Comparison of ENCODE assay signal across 1 cellular context in the genomic region with DNA sequence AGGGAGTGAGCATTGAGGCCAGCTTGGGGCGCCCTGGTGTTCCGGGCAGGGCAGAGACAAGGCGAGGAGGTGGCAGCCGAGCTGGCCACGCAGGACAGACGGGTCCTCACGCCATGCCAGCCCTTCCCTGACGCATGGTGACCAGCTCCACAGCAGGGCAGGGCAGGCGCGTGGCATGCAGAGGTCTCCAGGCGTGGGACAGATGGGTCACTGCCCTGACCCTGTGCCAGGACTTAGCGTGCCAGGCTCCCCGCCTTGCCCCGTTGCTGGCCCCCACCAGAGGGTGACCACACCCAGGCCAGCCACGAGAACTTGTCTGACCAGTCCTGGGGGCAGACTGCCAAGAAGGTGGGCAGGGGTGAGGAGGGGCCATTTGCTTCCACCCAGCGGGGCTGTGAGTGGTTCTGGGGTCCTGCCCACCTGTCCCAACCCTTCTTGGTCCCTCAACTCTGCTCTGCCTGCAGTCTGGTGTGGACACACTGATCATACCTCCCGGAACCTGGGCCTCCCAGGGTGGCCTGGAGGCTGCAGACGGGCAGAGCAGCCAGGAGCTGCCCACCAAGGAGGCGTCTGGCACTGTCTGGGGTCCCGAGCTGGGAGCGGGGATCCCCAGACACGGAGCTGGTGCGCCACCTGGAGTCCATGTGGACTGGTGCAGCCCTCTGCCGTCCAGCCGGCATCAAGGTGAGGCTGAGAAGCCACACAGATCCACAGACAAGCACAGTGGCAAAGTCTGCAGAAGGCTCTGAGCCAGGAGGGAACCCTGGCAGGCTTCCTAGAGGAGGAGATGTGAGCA.
TF ChIP-seq lines count a peak whose summit lies in the region.

A gene (plus strand): TSS at position 446 of the 796 bp plus-strand sequence. CDS start 834 bp downstream, outside the sequence.

TF ChIP-seq in GM12878, 131 proteins besides CTCF, POLR2A, EP300 and RAD21 (continued from another document and continues in another):
- TF ChIP-seq, protein P1, sequence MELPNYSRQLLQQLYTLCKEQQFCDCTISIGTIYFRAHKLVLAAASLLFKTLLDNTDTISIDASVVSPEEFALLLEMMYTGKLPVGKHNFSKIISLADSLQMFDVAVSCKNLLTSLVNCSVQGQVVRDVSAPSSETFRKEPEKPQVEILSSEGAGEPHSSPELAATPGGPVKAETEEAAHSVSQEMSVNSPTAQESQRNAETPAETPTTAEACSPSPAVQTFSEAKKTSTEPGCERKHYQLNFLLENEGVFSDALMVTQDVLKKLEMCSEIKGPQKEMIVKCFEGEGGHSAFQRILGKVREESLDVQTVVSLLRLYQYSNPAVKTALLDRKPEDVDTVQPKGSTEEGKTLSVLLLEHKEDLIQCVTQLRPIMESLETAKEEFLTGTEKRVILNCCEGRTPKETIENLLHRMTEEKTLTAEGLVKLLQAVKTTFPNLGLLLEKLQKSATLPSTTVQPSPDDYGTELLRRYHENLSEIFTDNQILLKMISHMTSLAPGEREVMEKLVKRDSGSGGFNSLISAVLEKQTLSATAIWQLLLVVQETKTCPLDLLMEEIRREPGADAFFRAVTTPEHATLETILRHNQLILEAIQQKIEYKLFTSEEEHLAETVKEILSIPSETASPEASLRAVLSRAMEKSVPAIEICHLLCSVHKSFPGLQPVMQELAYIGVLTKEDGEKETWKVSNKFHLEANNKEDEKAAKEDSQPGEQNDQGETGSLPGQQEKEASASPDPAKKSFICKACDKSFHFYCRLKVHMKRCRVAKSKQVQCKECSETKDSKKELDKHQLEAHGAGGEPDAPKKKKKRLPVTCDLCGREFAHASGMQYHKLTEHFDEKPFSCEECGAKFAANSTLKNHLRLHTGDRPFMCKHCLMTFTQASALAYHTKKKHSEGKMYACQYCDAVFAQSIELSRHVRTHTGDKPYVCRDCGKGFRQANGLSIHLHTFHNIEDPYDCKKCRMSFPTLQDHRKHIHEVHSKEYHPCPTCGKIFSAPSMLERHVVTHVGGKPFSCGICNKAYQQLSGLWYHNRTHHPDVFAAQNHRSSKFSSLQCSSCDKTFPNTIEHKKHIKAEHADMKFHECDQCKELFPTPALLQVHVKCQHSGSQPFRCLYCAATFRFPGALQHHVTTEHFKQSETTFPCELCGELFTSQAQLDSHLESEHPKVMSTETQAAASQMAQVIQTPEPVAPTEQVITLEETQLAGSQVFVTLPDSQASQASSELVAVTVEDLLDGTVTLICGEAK (IDR thresholded peaks at IDR 0.05; ENCODE audit: borderline replicate concordance) = no peak
- TF ChIP-seq, protein P2, sequence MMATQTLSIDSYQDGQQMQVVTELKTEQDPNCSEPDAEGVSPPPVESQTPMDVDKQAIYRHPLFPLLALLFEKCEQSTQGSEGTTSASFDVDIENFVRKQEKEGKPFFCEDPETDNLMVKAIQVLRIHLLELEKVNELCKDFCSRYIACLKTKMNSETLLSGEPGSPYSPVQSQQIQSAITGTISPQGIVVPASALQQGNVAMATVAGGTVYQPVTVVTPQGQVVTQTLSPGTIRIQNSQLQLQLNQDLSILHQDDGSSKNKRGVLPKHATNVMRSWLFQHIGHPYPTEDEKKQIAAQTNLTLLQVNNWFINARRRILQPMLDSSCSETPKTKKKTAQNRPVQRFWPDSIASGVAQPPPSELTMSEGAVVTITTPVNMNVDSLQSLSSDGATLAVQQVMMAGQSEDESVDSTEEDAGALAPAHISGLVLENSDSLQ (IDR thresholded peaks at IDR 0.05) = no peak; the same call in 1 of the 2 replicates
- TF ChIP-seq TBL1XR1 (IDR thresholded peaks at IDR 0.05; ENCODE audit: low read depth, low read length) (no peak), ZBED1 (IDR thresholded peaks at IDR 0.05; ENCODE audit: borderline replicate concordance) (no peak), TARDBP (IDR thresholded peaks at IDR 0.05; ENCODE audit: borderline replicate concordance) (0 out of 2 replicates have a peak, but pooled peaks have one; percentile 41), MTA3 (IDR thresholded peaks at IDR 0.05; ENCODE audit: borderline replicate concordance, low read length) (no peak), MYC (IDR thresholded peaks at IDR 0.05; ENCODE audit: insufficient read depth, insufficient read length, insufficient replicate concordance, low read length, severe bottlenecking) (no peak), RUNX3 (IDR thresholded peaks at IDR 0.05; ENCODE audit: low read length) (no peak), MYB (IDR thresholded peaks at IDR 0.05; ENCODE audit: borderline replicate concordance, low read depth, low read length) (no peak), YY1 (IDR thresholded peaks at IDR 0.05; ENCODE audit: low read depth, low read length) (peak; percentile 68; the same call in 1 of the 2 replicates), CREB1 (IDR thresholded peaks at IDR 0.05; ENCODE audit: low read depth) (no peak), JUNB (IDR thresholded peaks at IDR 0.05) (no peak), TAF1 (IDR thresholded peaks at IDR 0.05; ENCODE audit: borderline replicate concordance, low read depth, low read length) (no peak), NBN (IDR thresholded peaks at IDR 0.05) (0 out of 2 replicates have a peak, but pooled peaks have one; percentile 32), MTA2 (IDR thresholded peaks at IDR 0.05; ENCODE audit: low read depth) (0 out of 2 replicates have a peak, but pooled peaks have one; percentile 14)
- TF ChIP-seq, protein P3, sequence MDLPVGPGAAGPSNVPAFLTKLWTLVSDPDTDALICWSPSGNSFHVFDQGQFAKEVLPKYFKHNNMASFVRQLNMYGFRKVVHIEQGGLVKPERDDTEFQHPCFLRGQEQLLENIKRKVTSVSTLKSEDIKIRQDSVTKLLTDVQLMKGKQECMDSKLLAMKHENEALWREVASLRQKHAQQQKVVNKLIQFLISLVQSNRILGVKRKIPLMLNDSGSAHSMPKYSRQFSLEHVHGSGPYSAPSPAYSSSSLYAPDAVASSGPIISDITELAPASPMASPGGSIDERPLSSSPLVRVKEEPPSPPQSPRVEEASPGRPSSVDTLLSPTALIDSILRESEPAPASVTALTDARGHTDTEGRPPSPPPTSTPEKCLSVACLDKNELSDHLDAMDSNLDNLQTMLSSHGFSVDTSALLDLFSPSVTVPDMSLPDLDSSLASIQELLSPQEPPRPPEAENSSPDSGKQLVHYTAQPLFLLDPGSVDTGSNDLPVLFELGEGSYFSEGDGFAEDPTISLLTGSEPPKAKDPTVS (IDR thresholded peaks at IDR 0.05; ENCODE audit: low read depth, low read length) = no peak
- TF ChIP-seq, protein P4, sequence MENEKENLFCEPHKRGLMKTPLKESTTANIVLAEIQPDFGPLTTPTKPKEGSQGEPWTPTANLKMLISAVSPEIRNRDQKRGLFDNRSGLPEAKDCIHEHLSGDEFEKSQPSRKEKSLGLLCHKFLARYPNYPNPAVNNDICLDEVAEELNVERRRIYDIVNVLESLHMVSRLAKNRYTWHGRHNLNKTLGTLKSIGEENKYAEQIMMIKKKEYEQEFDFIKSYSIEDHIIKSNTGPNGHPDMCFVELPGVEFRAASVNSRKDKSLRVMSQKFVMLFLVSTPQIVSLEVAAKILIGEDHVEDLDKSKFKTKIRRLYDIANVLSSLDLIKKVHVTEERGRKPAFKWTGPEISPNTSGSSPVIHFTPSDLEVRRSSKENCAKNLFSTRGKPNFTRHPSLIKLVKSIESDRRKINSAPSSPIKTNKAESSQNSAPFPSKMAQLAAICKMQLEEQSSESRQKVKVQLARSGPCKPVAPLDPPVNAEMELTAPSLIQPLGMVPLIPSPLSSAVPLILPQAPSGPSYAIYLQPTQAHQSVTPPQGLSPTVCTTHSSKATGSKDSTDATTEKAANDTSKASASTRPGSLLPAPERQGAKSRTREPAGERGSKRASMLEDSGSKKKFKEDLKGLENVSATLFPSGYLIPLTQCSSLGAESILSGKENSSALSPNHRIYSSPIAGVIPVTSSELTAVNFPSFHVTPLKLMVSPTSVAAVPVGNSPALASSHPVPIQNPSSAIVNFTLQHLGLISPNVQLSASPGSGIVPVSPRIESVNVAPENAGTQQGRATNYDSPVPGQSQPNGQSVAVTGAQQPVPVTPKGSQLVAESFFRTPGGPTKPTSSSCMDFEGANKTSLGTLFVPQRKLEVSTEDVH (IDR thresholded peaks at IDR 0.05; ENCODE audit: low read depth, partially characterized antibody) = no peak
- TF ChIP-seq, protein P5, sequence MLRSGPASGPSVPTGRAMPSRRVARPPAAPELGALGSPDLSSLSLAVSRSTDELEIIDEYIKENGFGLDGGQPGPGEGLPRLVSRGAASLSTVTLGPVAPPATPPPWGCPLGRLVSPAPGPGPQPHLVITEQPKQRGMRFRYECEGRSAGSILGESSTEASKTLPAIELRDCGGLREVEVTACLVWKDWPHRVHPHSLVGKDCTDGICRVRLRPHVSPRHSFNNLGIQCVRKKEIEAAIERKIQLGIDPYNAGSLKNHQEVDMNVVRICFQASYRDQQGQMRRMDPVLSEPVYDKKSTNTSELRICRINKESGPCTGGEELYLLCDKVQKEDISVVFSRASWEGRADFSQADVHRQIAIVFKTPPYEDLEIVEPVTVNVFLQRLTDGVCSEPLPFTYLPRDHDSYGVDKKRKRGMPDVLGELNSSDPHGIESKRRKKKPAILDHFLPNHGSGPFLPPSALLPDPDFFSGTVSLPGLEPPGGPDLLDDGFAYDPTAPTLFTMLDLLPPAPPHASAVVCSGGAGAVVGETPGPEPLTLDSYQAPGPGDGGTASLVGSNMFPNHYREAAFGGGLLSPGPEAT (IDR thresholded peaks at IDR 0.05; ENCODE audit: low read depth) = no peak
- TF ChIP-seq, protein P6, sequence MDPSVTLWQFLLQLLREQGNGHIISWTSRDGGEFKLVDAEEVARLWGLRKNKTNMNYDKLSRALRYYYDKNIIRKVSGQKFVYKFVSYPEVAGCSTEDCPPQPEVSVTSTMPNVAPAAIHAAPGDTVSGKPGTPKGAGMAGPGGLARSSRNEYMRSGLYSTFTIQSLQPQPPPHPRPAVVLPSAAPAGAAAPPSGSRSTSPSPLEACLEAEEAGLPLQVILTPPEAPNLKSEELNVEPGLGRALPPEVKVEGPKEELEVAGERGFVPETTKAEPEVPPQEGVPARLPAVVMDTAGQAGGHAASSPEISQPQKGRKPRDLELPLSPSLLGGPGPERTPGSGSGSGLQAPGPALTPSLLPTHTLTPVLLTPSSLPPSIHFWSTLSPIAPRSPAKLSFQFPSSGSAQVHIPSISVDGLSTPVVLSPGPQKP (IDR thresholded peaks at IDR 0.05; ENCODE audit: low read depth, low read length) = peak; percentile 24; the same call in 1 of the 2 replicates
- TF ChIP-seq, protein P7, sequence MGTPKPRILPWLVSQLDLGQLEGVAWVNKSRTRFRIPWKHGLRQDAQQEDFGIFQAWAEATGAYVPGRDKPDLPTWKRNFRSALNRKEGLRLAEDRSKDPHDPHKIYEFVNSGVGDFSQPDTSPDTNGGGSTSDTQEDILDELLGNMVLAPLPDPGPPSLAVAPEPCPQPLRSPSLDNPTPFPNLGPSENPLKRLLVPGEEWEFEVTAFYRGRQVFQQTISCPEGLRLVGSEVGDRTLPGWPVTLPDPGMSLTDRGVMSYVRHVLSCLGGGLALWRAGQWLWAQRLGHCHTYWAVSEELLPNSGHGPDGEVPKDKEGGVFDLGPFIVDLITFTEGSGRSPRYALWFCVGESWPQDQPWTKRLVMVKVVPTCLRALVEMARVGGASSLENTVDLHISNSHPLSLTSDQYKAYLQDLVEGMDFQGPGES (IDR thresholded peaks at IDR 0.05) = no peak
- TF ChIP-seq, protein P8, sequence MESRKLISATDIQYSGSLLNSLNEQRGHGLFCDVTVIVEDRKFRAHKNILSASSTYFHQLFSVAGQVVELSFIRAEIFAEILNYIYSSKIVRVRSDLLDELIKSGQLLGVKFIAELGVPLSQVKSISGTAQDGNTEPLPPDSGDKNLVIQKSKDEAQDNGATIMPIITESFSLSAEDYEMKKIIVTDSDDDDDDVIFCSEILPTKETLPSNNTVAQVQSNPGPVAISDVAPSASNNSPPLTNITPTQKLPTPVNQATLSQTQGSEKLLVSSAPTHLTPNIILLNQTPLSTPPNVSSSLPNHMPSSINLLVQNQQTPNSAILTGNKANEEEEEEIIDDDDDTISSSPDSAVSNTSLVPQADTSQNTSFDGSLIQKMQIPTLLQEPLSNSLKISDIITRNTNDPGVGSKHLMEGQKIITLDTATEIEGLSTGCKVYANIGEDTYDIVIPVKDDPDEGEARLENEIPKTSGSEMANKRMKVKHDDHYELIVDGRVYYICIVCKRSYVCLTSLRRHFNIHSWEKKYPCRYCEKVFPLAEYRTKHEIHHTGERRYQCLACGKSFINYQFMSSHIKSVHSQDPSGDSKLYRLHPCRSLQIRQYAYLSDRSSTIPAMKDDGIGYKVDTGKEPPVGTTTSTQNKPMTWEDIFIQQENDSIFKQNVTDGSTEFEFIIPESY (IDR thresholded peaks at IDR 0.05) = no peak
- TF ChIP-seq, protein P9, sequence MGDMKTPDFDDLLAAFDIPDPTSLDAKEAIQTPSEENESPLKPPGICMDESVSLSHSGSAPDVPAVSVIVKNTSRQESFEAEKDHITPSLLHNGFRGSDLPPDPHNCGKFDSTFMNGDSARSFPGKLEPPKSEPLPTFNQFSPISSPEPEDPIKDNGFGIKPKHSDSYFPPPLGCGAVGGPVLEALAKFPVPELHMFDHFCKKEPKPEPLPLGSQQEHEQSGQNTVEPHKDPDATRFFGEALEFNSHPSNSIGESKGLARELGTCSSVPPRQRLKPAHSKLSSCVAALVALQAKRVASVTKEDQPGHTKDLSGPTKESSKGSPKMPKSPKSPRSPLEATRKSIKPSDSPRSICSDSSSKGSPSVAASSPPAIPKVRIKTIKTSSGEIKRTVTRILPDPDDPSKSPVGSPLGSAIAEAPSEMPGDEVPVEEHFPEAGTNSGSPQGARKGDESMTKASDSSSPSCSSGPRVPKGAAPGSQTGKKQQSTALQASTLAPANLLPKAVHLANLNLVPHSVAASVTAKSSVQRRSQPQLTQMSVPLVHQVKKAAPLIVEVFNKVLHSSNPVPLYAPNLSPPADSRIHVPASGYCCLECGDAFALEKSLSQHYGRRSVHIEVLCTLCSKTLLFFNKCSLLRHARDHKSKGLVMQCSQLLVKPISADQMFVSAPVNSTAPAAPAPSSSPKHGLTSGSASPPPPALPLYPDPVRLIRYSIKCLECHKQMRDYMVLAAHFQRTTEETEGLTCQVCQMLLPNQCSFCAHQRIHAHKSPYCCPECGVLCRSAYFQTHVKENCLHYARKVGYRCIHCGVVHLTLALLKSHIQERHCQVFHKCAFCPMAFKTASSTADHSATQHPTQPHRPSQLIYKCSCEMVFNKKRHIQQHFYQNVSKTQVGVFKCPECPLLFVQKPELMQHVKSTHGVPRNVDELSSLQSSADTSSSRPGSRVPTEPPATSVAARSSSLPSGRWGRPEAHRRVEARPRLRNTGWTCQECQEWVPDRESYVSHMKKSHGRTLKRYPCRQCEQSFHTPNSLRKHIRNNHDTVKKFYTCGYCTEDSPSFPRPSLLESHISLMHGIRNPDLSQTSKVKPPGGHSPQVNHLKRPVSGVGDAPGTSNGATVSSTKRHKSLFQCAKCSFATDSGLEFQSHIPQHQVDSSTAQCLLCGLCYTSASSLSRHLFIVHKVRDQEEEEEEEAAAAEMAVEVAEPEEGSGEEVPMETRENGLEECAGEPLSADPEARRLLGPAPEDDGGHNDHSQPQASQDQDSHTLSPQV (IDR thresholded peaks at IDR 0.05) = 0 out of 2 replicates have a peak, but pooled peaks have one; percentile 62
